ENCODE assay signal across 8 cellular contexts in the genomic region with DNA sequence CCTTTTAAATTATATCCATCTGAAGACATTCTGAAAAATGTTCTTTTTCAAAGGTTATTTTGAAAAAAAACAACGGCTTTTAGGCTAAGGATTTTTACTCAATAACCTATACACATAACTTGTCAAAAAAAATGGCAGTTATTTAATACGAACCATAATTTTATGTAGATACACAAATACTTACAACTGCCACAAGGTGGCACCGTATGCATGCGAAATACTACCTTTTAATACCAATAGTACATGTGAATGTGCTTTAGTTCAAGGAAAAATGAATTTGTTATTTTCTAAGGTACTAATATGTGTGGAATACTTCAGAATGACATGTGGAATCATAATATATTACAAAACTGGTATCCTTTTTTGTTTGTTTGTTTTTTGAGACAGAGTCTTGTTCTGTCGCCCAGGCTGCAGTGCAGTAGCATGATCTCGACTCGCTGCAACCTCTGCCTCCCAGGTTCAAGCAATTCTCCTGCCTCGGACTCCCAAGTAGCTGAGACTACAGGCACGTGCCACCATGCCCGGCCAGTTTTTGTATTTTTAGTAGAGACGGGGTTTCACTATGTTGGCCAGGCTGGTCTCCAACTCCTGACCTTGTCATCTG. TPM values are rescaled to one million over a fixed set of nuclear protein-coding genes. Genes with fewer than 3 reads are reported as not detected.
DNase-seq lines count a peak whose midpoint lies in the region; ATAC-seq and TF ChIP-seq lines count a peak whose summit lies in the region.

No MANE protein-coding gene starts in this region.

- WGBS in stomach, 5 donors: 49 to 57% (median 52%) methylated on average over 11 of the region's 11 CpGs

- no peak for TF ChIP-seq POLR2A in Peyer's patch (IDR thresholded peaks at IDR 0.05)
- no peak for TF ChIP-seq POLR2A in stomach (IDR thresholded peaks at IDR 0.05)

- H3K9me3 ChIP-seq in Peyer's patch (no peaks in the 10 kb centered on the region), left lung (no peaks in the 10 kb centered on the region), stomach (no peaks in the 10 kb centered on the region)

- in situ Hi-C loops in brain microvascular endothelial cell (cut with HindIII; ENCODE audit: low pct_ligation_motif_present, low sequenced_read_pairs): no loop called here

- H3K27ac ChIP-seq in Peyer's patch (no peak overlapping the region), brain microvascular endothelial cell (no peak overlapping the region), left lung (no peak overlapping the region), stomach (no peak overlapping the region)

- no peaks in the 10 kb centered on the region for H3K36me3 ChIP-seq in Peyer's patch
- no peaks in the 10 kb centered on the region for H3K36me3 ChIP-seq in brain microvascular endothelial cell (replicated peaks)
- H3K36me3 ChIP-seq in left lung: no peaks in the 10 kb centered on the region
- no peaks in the 10 kb centered on the region for H3K36me3 ChIP-seq in stomach

- intact Hi-C loops in left lung (cut with DNase I) (no loop called here), stomach (cut with DNase I; ENCODE audit: low total_unique reads) (no loop called here)

- peak; percentile 40 to 86 (median 78) for TF ChIP-seq CTCF in Peyer's patch (IDR thresholded peaks at IDR 0.05)
- TF ChIP-seq CTCF in brain microvascular endothelial cell (IDR thresholded peaks at IDR 0.05; ENCODE audit: low read depth, low read length, missing control alignments): peak; percentile 52
- TF ChIP-seq CTCF in left lung (IDR thresholded peaks at IDR 0.05): peak; percentile 34 to 55
- peak in 5 of 7 experiments; percentile 12 to 76 (median 50) for TF ChIP-seq CTCF in stomach (IDR thresholded peaks at IDR 0.05)

- DNase-seq in SIG-M5 treated with dmso at 0.1 percent for 504 hours (lab: John Stamatoyannopoulos, UW; ENCODE audit: unreplicated experiment): peak; percentile 25
- no peak for DNase-seq in SIG-M5 (lab: John Stamatoyannopoulos, UW)
- peak; percentile 22 for DNase-seq in HK-2 (ENCODE audit: unreplicated experiment)
- peak in 2 of 3 donors; percentile 43 to 56 for DNase-seq in Peyer's patch
- peak; percentile 73 for DNase-seq in brain microvascular endothelial cell
- no peak for DNase-seq in left lung
- DNase-seq in stomach: no peak

- H3K4me3 ChIP-seq in Peyer's patch (no peak overlapping the region), brain microvascular endothelial cell (ENCODE audit: low read depth, low read length) (no peak overlapping the region), left lung (no peak overlapping the region), stomach (no peak overlapping the region)

- H3K27me3 ChIP-seq in Peyer's patch (no peaks in the 10 kb centered on the region), brain microvascular endothelial cell (replicated peaks) (no peaks in the 10 kb centered on the region), left lung (no peaks in the 10 kb centered on the region), stomach (no peaks in the 10 kb centered on the region)

- TF ChIP-seq EP300 in stomach (IDR thresholded peaks at IDR 0.05): no peak

- peaks cover 0 to 11% (median 4%) of the 10 kb centered on the region in 4 donors for H3K4me1 ChIP-seq in Peyer's patch
- H3K4me1 ChIP-seq in left lung: peaks cover 6 to 15% of the 10 kb centered on the region in 2 donors
- H3K4me1 ChIP-seq in stomach: peaks cover 5 to 27% (median 13%) of the 10 kb centered on the region in 4 donors

- ATAC-seq in left lung: no peak
- ATAC-seq in HG02973 (IDR thresholded peaks at IDR 0.05; ENCODE audit: unreplicated experiment): no peak

RNA-seq across cellular contexts. Expression of gene MAD2L1, which starts 4.6 kb away (rescaled TPM):
- total RNA-seq in Peyer's patch (1 to 10 TPM in 3 of 4 donors, under 1 TPM in 1; 0.83 to 6.7 (median 1.1) TPM), left lung (1 to 10 TPM; 6.0 to 9.0 TPM), stomach (1 to 10 TPM in 2 of 5 donors, under 1 TPM in 2, not detected in 1; 0.45 to 9.5 (median 0.94) TPM)
- polyA plus RNA-seq in stomach: 10 to 100 TPM in 1 of 3 donors, 1 to 10 TPM in 2; 2.4 to 10.1 (median 5.4) TPM

Comparison
In these comparisons a context has a peak if more than half of its experiments do, and no peak if none do; other contexts are left out.
1. DNase-seq: peak in SIG-M5 treated with dmso at 0.1 percent for 504 hours (single experiment), HK-2 (single experiment), Peyer's patch (2 of 3) and brain microvascular endothelial cell (single experiment); none in SIG-M5 (single experiment), left lung (0 of 2) and stomach (single experiment).
2. Peak in every context shown above with its lines, with median percentiles within 50 percentile points of each other: CTCF ChIP-seq.